ENCODE assay signal across 11 cellular contexts in genomic region chr3:124826703-124827102, GRCh38.
DNase-seq lines count a peak whose midpoint lies in the region; ATAC-seq and TF ChIP-seq lines count a peak whose summit lies in the region.
"Had no signal": no experiment of that assay in that cellular context is flagged by ENCODE, and none has a peak within 500 bp of the region (broad histone marks: within the 10 kb centered on the region; RNA-seq: fewer than 3 reads in every experiment).

No MANE protein-coding gene starts in this region.

- DNase-seq in EL (peak; percentile 75), RKO (ENCODE audit: low spot score) (peak; percentile 25), fibroblast of mammary gland (ENCODE audit: low read depth) (peak; percentile 89), pulmonary artery endothelial cell (ENCODE audit: low read depth, low spot score) (peak; percentile 33), thyroid gland (no peak), ovary (no peak)
- DNase-seq in CD4-positive, alpha-beta memory T cell: no peak
- DNase-seq: GDM1; stimulated activated naive CD4-positive, alpha-beta T cell had no signal

- no peak overlapping the region for H3K27ac ChIP-seq in thyroid gland
- no peak overlapping the region for H3K27ac ChIP-seq in CD4-positive, alpha-beta memory T cell (ENCODE audit: low read depth, low read length)
- H3K27ac ChIP-seq in ovary: no peak overlapping the region

- H3K4me3 ChIP-seq in fibroblast of mammary gland (ENCODE audit: control insufficient read depth, low read depth, low read length): no peak overlapping the region
- no peak overlapping the region for H3K4me3 ChIP-seq in thyroid gland (replicated peaks in 1 of 3)
- no peak overlapping the region for H3K4me3 ChIP-seq in CD4-positive, alpha-beta memory T cell (ENCODE audit: low read length in 2 of 2)
- H3K4me3 ChIP-seq in ovary: no peak overlapping the region

- TF ChIP-seq EP300 in ovary (IDR thresholded peaks at IDR 0.05): no peak

- peaks cover 2 to 13% of the 10 kb centered on the region in 2 donors for H3K27me3 Mint-ChIP-seq in CD4-positive, alpha-beta memory T cell
- H3K27me3 Mint-ChIP-seq: progenitor cell of endocrine pancreas had no signal

- WGBS in thyroid gland, 2 donors: 50 to 53% methylated on average over 3 of the region's 3 CpGs
- WGBS in ovary, 3 donors: 6 to 9% (median 8%) methylated on average over 3 of the region's 3 CpGs

- intact Hi-C loops in thyroid gland (cut with DNase I): no loop called here
- intact Hi-C loops in CD4-positive, alpha-beta memory T cell (cut with micrococcal nuclease): no loop called here
- intact Hi-C loops in ovary (cut with DNase I): no loop called here

- H3K27ac Mint-ChIP-seq in CD4-positive, alpha-beta memory T cell: no peak overlapping the region
- H3K27ac Mint-ChIP-seq: progenitor cell of endocrine pancreas had no signal

- no peaks in the 10 kb centered on the region for H3K4me1 Mint-ChIP-seq in CD4-positive, alpha-beta memory T cell

- H3K27me3 ChIP-seq in thyroid gland (no peaks in the 10 kb centered on the region), ovary (no peaks in the 10 kb centered on the region)
- no peaks in the 10 kb centered on the region for H3K27me3 ChIP-seq in CD4-positive, alpha-beta memory T cell (ENCODE audit: insufficient read depth, low read length)

- H3K36me3 ChIP-seq in thyroid gland (no peaks in the 10 kb centered on the region), ovary (no peaks in the 10 kb centered on the region)
- H3K36me3 ChIP-seq in CD4-positive, alpha-beta memory T cell (ENCODE audit: insufficient read depth, low read length): no peaks in the 10 kb centered on the region

- H3K4me1 ChIP-seq in thyroid gland: peaks cover 0 to 9% of the 10 kb centered on the region in 2 donors
- no peaks in the 10 kb centered on the region for H3K4me1 ChIP-seq in CD4-positive, alpha-beta memory T cell (ENCODE audit: insufficient read depth, low read length)
- H3K4me1 ChIP-seq in ovary (ENCODE audit: insufficient read depth): peaks cover 2% of the 10 kb centered on the region

- no peak for TF ChIP-seq POLR2A in thyroid gland (IDR thresholded peaks at IDR 0.05)
- no peak for TF ChIP-seq POLR2A in ovary (IDR thresholded peaks at IDR 0.05)

- H3K4me3 Mint-ChIP-seq in CD4-positive, alpha-beta memory T cell: no peak overlapping the region

- CTCF ChIA-PET in CD4-positive, alpha-beta memory T cell (lab: Charles Lee; ENCODE audit: partially characterized antibody): interaction anchor here (0.8 kb wide), 1 partner anchor 75 kb away, joined by 4 read pairs; no protein-coding TSS in a partner anchor

- peaks cover 0 to 4% (median 0%) of the 10 kb centered on the region in 8 donors for H3K9me3 Mint-ChIP-seq in CD4-positive, alpha-beta memory T cell

- TF ChIP-seq CTCF in fibroblast of mammary gland (conservative IDR thresholded peaks at IDR 0.05; ENCODE audit: control insufficient read depth, insufficient read depth, low read depth, low read length): no peak
- TF ChIP-seq CTCF in thyroid gland (IDR thresholded peaks at IDR 0.05): no peak
- no peak for TF ChIP-seq CTCF in ovary (IDR thresholded peaks at IDR 0.05)

- H3K9me3 ChIP-seq in thyroid gland: no peaks in the 10 kb centered on the region
- H3K9me3 ChIP-seq in CD4-positive, alpha-beta memory T cell (ENCODE audit: control insufficient read depth in 1 of 2, low read length in 2 of 2): no peaks in the 10 kb centered on the region
- H3K9me3 ChIP-seq in ovary: no peaks in the 10 kb centered on the region

- POLR2A ChIA-PET in CD4-positive, alpha-beta memory T cell (lab: Charles Lee; ENCODE audit: partially characterized antibody): no interaction called here

- ATAC-seq in GM21367 (IDR thresholded peaks at IDR 0.05; ENCODE audit: unreplicated experiment): no peak

- H3K36me3 Mint-ChIP-seq in CD4-positive, alpha-beta memory T cell: no peaks in the 10 kb centered on the region

Comparison
In these comparisons a context has a peak if more than half of its experiments do, and no peak if none do; other contexts are left out.
1. DNase-seq: peak in EL (single experiment), RKO (single experiment), fibroblast of mammary gland (single experiment) and pulmonary artery endothelial cell (single experiment); none in thyroid gland (0 of 2), CD4-positive, alpha-beta memory T cell (0 of 5) and ovary (0 of 5).